In genomic region chr12:52419656-52420055, GRCh38 we compare ENCODE assay signal across 21 cellular contexts. TPM values are rescaled to one million over a fixed set of nuclear protein-coding genes. Genes with fewer than 3 reads are reported as not detected.
"Had no signal": no experiment of that assay in that cellular context is flagged by ENCODE, and none has a peak within 500 bp of the region (broad histone marks: within the 10 kb centered on the region; RNA-seq: fewer than 3 reads in every experiment).

No MANE protein-coding gene starts in this region.

- ATAC-seq: activated CD8-positive, alpha-beta memory T cell treated with anti-CD3 and anti-CD28 coated beads, Interleukin-2, amount 10 ng/mL, durations not matched to agents 7 days and 5 days; natural killer cell treated with Interleukin-12 subunit alpha and Interleukin-12 subunit beta and Interleukin-15 and Interleukin-18, amount 100 ng/mL, for 72 hours; right cardiac atrium; stimulated activated naive CD8-positive, alpha-beta T cell treated with anti-CD3 and anti-CD28 coated beads, Interleukin-15, Interleukin-2, amounts not matched to agents 100 U/mL and 50 U/mL, for 24 hours had no signal

- H3K27ac ChIP-seq: left ventricle myocardium inferior, transverse colon had no signal

- H3K4me3 Mint-ChIP-seq: activated CD8-positive, alpha-beta memory T cell treated with anti-CD3 and anti-CD28 coated beads, Interleukin-2, amount 10 ng/mL, durations not matched to agents 7 days and 5 days; activated T-cell treated with anti-CD3 and anti-CD28 coated beads, Interleukin-2, amount 50 U/mL, for 24 hours; memory B cell; natural killer cell treated with Interleukin-12 subunit alpha and Interleukin-12 subunit beta and Interleukin-15 and Interleukin-18, amount 100 ng/mL, for 72 hours had no signal

- DNase-seq: activated CD8-positive, alpha-beta memory T cell treated with anti-CD3 and anti-CD28 coated beads, Interleukin-2, amount 10 ng/mL, durations not matched to agents 7 days and 5 days; activated naive CD4-positive, alpha-beta T cell treated with anti-CD3 and anti-CD28 coated beads, Interleukin-2, amount 50 U/mL, for 16 hours; activated T-cell treated with anti-CD3 and anti-CD28 coated beads, Interleukin-2, amount 50 U/mL, for 24 hours; caudate nucleus; cortex of kidney; effector CD4-positive, alpha-beta T cell; kidney; left ventricle myocardium inferior; nucleus accumbens; small intestine; stimulated activated CD4-positive, alpha-beta T cell treated with anti-CD3 and anti-CD28 coated beads, Interleukin-4, amount 100 ng/mL, for 4 hours; stimulated activated CD8-positive, alpha-beta memory T cell treated with anti-CD3 and anti-CD28 coated beads, Interleukin-4, amount 100 ng/mL, for 48 hours; stimulated activated naive CD8-positive, alpha-beta T cell treated with anti-CD3 and anti-CD28 coated beads, Interleukin-15, Interleukin-2, amounts not matched to agents 100 U/mL and 50 U/mL, for 24 hours; T-helper 9 cell; transverse colon had no signal

- H3K36me3 Mint-ChIP-seq: activated CD8-positive, alpha-beta memory T cell treated with anti-CD3 and anti-CD28 coated beads, Interleukin-2, amount 10 ng/mL, durations not matched to agents 7 days and 5 days; memory B cell; natural killer cell treated with Interleukin-12 subunit alpha and Interleukin-12 subunit beta and Interleukin-15 and Interleukin-18, amount 100 ng/mL, for 72 hours had no signal

- H3K27ac Mint-ChIP-seq: activated CD8-positive, alpha-beta memory T cell treated with anti-CD3 and anti-CD28 coated beads, Interleukin-2, amount 10 ng/mL, durations not matched to agents 7 days and 5 days; activated T-cell treated with anti-CD3 and anti-CD28 coated beads, Interleukin-2, amount 50 U/mL, for 24 hours; memory B cell; natural killer cell treated with Interleukin-12 subunit alpha and Interleukin-12 subunit beta and Interleukin-15 and Interleukin-18, amount 100 ng/mL, for 72 hours; progenitor cell of endocrine pancreas had no signal

- H3K9me3 ChIP-seq: left ventricle myocardium inferior, transverse colon had no signal

- H3K9me3 Mint-ChIP-seq: activated T-cell treated with anti-CD3 and anti-CD28 coated beads, Interleukin-2, amount 50 U/mL, for 24 hours; memory B cell; natural killer cell treated with Interleukin-12 subunit alpha and Interleukin-12 subunit beta and Interleukin-15 and Interleukin-18, amount 100 ng/mL, for 72 hours had no signal

- H3K36me3 ChIP-seq: left ventricle myocardium inferior, transverse colon had no signal

- H3K4me3 ChIP-seq: left ventricle myocardium inferior, transverse colon had no signal

- H3K27me3 ChIP-seq: transverse colon had no signal

RNA-seq across cellular contexts. Expression of gene KRT82, which starts 13.5 kb away (rescaled TPM):
- total RNA-seq: activated CD8-positive, alpha-beta memory T cell treated with anti-CD3 and anti-CD28 coated beads, Interleukin-2, amount 10 ng/mL, durations not matched to agents 7 days and 5 days; kidney; left ventricle myocardium inferior; mucosa of gallbladder; natural killer cell treated with Interleukin-12 subunit alpha and Interleukin-12 subunit beta and Interleukin-15 and Interleukin-18, amount 100 ng/mL, for 72 hours; progenitor cell of endocrine pancreas; right cardiac atrium; transverse colon had no signal
- polyA plus RNA-seq: adipose tissue, right cardiac atrium, small intestine had no signal

RNA-seq across cellular contexts. Expression of gene KRT75, which starts 14.5 kb away (rescaled TPM):
- total RNA-seq: activated CD8-positive, alpha-beta memory T cell treated with anti-CD3 and anti-CD28 coated beads, Interleukin-2, amount 10 ng/mL, durations not matched to agents 7 days and 5 days; kidney; left ventricle myocardium inferior; mucosa of gallbladder; natural killer cell treated with Interleukin-12 subunit alpha and Interleukin-12 subunit beta and Interleukin-15 and Interleukin-18, amount 100 ng/mL, for 72 hours; progenitor cell of endocrine pancreas; right cardiac atrium; transverse colon had no signal

RNA-seq across cellular contexts. Expression of gene KRT6B, which starts 32.3 kb away (rescaled TPM):
- total RNA-seq: activated CD8-positive, alpha-beta memory T cell treated with anti-CD3 and anti-CD28 coated beads, Interleukin-2, amount 10 ng/mL, durations not matched to agents 7 days and 5 days; kidney; left ventricle myocardium inferior; mucosa of gallbladder; natural killer cell treated with Interleukin-12 subunit alpha and Interleukin-12 subunit beta and Interleukin-15 and Interleukin-18, amount 100 ng/mL, for 72 hours; progenitor cell of endocrine pancreas; right cardiac atrium; transverse colon had no signal
- polyA plus RNA-seq: right cardiac atrium had no signal

RNA-seq across cellular contexts. Expression of gene KRT84, which starts 34.2 kb away (rescaled TPM):
- total RNA-seq: activated CD8-positive, alpha-beta memory T cell treated with anti-CD3 and anti-CD28 coated beads, Interleukin-2, amount 10 ng/mL, durations not matched to agents 7 days and 5 days; kidney; left ventricle myocardium inferior; mucosa of gallbladder; natural killer cell treated with Interleukin-12 subunit alpha and Interleukin-12 subunit beta and Interleukin-15 and Interleukin-18, amount 100 ng/mL, for 72 hours; progenitor cell of endocrine pancreas; right cardiac atrium; transverse colon had no signal
- polyA plus RNA-seq: adipose tissue, right cardiac atrium, small intestine had no signal

RNA-seq across cellular contexts. Expression of gene KRT85, which starts 52.4 kb away (rescaled TPM):
- total RNA-seq: activated CD8-positive, alpha-beta memory T cell treated with anti-CD3 and anti-CD28 coated beads, Interleukin-2, amount 10 ng/mL, durations not matched to agents 7 days and 5 days; kidney; left ventricle myocardium inferior; mucosa of gallbladder; natural killer cell treated with Interleukin-12 subunit alpha and Interleukin-12 subunit beta and Interleukin-15 and Interleukin-18, amount 100 ng/mL, for 72 hours; progenitor cell of endocrine pancreas; right cardiac atrium; transverse colon had no signal
- polyA plus RNA-seq: adipose tissue, right cardiac atrium, small intestine had no signal
